In the genomic region with DNA sequence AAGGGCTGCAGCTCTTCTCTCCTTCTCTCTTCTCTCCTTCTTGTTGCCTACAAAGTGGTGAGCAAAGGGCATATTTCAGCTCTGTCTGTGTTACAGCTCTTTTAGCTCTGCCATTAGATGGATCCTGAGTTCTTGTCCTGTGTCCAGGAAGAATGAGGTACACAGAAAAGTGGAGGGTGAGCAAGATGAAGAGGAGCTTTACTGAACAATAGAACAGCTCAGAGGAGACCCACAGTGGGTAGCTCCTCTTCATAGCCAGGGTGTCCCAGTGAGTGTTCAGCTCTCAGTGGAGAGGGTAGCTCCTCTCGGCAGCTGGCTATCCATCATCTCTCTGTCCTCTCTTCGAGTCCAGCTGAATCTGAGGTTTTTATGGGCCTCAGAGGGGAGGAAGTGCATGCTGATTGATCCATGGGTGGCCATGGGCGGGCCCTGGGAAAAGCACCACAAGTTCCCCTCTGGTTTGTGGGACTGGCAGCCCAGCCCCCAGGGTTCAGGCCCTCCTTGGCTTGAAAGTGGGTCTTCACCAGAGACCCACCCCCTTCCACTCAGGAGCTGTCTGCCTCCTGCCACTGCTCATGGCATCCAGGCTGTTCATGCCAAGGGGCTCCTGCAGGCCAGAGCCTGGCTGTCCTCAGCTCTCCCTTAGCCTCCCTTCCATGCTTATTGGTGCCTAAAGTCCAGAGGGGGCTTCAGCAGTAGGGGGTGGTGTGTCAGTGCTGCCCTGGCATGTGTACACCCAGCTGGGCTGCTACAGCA, we compare ENCODE assay signal across 16 cellular contexts.
DNase-seq lines count a peak whose midpoint lies in the region; ATAC-seq and TF ChIP-seq lines count a peak whose summit lies in the region.
"Had no signal": no experiment of that assay in that cellular context is flagged by ENCODE, and none has a peak within 500 bp of the region (broad histone marks: within the 10 kb centered on the region; RNA-seq: fewer than 3 reads in every experiment).

No MANE protein-coding gene starts in this region.

- H3K9me3 ChIP-seq in esophagus squamous epithelium (peaks cover 0 to 7% (median 0%) of the 10 kb centered on the region in 3 donors), uterus (no peaks in the 10 kb centered on the region)
- H3K9me3 ChIP-seq: A549 had no signal

- H3K4me1 ChIP-seq in esophagus squamous epithelium = peaks cover 0 to 65% (median 3%) of the 10 kb centered on the region in 3 donors
- H3K4me1 ChIP-seq in uterus = no peaks in the 10 kb centered on the region
- H3K4me1 ChIP-seq: A549, Caco-2 had no signal

- H3K27ac Mint-ChIP-seq in stimulated activated naive CD8-positive, alpha-beta T cell treated with anti-CD3 and anti-CD28 coated beads, Interleukin-15, amount 100 ng/mL, for 72 hours = no peak overlapping the region
- H3K27ac Mint-ChIP-seq: CD4-positive, alpha-beta T cell had no signal

- DNase-seq in stimulated activated naive CD8-positive, alpha-beta T cell treated with anti-CD3 and anti-CD28 coated beads, Interleukin-15, Interleukin-2, amounts not matched to agents 100 U/mL and 50 U/mL, for 24 hours = no peak
- no peak for DNase-seq in stimulated activated naive CD8-positive, alpha-beta T cell treated with anti-CD3 and anti-CD28 coated beads, Interleukin-15, amount 100 ng/mL, for 72 hours
- DNase-seq in esophagus squamous epithelium (lab: John Stamatoyannopoulos, UW) (no peak), sciatic nerve (ENCODE audit: low spot score) (no peak), uterus (no peak), glomerular visceral epithelial cell (ENCODE audit: extremely low spot score) (no peak), GM13977 (ENCODE audit: low spot score) (no peak)
- DNase-seq: AML-193; Caco-2; CD4-positive, alpha-beta T cell; GOT3; H7 had no signal

- no peaks in the 10 kb centered on the region for H3K9me3 Mint-ChIP-seq in stimulated activated naive CD8-positive, alpha-beta T cell treated with anti-CD3 and anti-CD28 coated beads, Interleukin-15, amount 100 ng/mL, for 72 hours
- H3K9me3 Mint-ChIP-seq: CD4-positive, alpha-beta T cell had no signal

- H3K4me3 ChIP-seq in esophagus squamous epithelium = no peak overlapping the region
- H3K4me3 ChIP-seq in uterus = no peak overlapping the region
- H3K4me3 ChIP-seq: A549 had no signal

- H3K27me3 ChIP-seq in esophagus squamous epithelium (no peaks in the 10 kb centered on the region), uterus (no peaks in the 10 kb centered on the region)

- H3K27me3 Mint-ChIP-seq in stimulated activated naive CD8-positive, alpha-beta T cell treated with anti-CD3 and anti-CD28 coated beads, Interleukin-15, amount 100 ng/mL, for 72 hours = peaks cover 9% of the 10 kb centered on the region

- no peaks in the 10 kb centered on the region for H3K36me3 ChIP-seq in esophagus squamous epithelium
- H3K36me3 ChIP-seq in uterus = no peaks in the 10 kb centered on the region

- in situ Hi-C loops in GM13977 (cut with MboI; ENCODE audit: low pct_unique_long_range_greater_than_20kb, low sequenced_read_pairs, unreplicated experiment) = no loop called here

- ATAC-seq in stimulated activated naive CD8-positive, alpha-beta T cell treated with anti-CD3 and anti-CD28 coated beads, Interleukin-15, Interleukin-2, amounts not matched to agents 100 U/mL and 50 U/mL, for 24 hours = peak; percentile 14
- no peak for ATAC-seq in stimulated activated naive CD8-positive, alpha-beta T cell treated with anti-CD3 and anti-CD28 coated beads, Interleukin-15, amount 100 ng/mL, for 72 hours
- peak; percentile 17 for ATAC-seq in sciatic nerve
- ATAC-seq: HCT116 had no signal

- TF ChIP-seq POLR2A in esophagus squamous epithelium (IDR thresholded peaks at IDR 0.05) (no peak), uterus (IDR thresholded peaks at IDR 0.05) (no peak)

- H3K27ac ChIP-seq in esophagus squamous epithelium (peak overlapping the region; percentile 40 to 75 (median 48)), uterus (no peak overlapping the region)
- H3K27ac ChIP-seq: 22Rv1, A549, C4-2B had no signal

- 43% methylated on average over 1 of the region's 3 CpGs; no CpG with 5 or more reads in 1 of the 2 donors for WGBS in esophagus squamous epithelium, 2 donors

- intact Hi-C loops in esophagus squamous epithelium (cut with DNase I) = no loop called here
- intact Hi-C loops in sciatic nerve (cut with DNase I) = no loop called here
- intact Hi-C loops in uterus (cut with DNase I; ENCODE audit: low total_unique reads) = no loop called here

- TF ChIP-seq CTCF in esophagus squamous epithelium (IDR thresholded peaks at IDR 0.05) (no peak), uterus (IDR thresholded peaks at IDR 0.05) (no peak), GM13977 (IDR thresholded peaks at IDR 0.05; ENCODE audit: extremely low read depth, insufficient read depth, missing control alignments) (no peak)

- no peak overlapping the region for H3K4me3 Mint-ChIP-seq in stimulated activated naive CD8-positive, alpha-beta T cell treated with anti-CD3 and anti-CD28 coated beads, Interleukin-15, amount 100 ng/mL, for 72 hours
- H3K4me3 Mint-ChIP-seq: CD4-positive, alpha-beta T cell had no signal

- no peaks in the 10 kb centered on the region for H3K4me1 Mint-ChIP-seq in stimulated activated naive CD8-positive, alpha-beta T cell treated with anti-CD3 and anti-CD28 coated beads, Interleukin-15, amount 100 ng/mL, for 72 hours

Comparison
In these comparisons a context has a peak if more than half of its experiments do, and no peak if none do; other contexts are left out.
1. H3K27ac ChIP-seq: peak in esophagus squamous epithelium (4 of 4); none in uterus (0 of 2).